ENCODE assay signal across 1 cellular context in genomic region chr1:156337888-156338179, GRCh38.
A peak's percentile ranks its signal among the peaks of the same experiment; 100 is the strongest.
TF ChIP-seq lines count a peak whose summit lies in the region.

No MANE protein-coding gene starts in this region.

TF ChIP-seq in K562, 482 proteins besides CTCF, POLR2A, EP300 and RAD21 (continued from another document and continues in another):
- TF ChIP-seq, protein P1, sequence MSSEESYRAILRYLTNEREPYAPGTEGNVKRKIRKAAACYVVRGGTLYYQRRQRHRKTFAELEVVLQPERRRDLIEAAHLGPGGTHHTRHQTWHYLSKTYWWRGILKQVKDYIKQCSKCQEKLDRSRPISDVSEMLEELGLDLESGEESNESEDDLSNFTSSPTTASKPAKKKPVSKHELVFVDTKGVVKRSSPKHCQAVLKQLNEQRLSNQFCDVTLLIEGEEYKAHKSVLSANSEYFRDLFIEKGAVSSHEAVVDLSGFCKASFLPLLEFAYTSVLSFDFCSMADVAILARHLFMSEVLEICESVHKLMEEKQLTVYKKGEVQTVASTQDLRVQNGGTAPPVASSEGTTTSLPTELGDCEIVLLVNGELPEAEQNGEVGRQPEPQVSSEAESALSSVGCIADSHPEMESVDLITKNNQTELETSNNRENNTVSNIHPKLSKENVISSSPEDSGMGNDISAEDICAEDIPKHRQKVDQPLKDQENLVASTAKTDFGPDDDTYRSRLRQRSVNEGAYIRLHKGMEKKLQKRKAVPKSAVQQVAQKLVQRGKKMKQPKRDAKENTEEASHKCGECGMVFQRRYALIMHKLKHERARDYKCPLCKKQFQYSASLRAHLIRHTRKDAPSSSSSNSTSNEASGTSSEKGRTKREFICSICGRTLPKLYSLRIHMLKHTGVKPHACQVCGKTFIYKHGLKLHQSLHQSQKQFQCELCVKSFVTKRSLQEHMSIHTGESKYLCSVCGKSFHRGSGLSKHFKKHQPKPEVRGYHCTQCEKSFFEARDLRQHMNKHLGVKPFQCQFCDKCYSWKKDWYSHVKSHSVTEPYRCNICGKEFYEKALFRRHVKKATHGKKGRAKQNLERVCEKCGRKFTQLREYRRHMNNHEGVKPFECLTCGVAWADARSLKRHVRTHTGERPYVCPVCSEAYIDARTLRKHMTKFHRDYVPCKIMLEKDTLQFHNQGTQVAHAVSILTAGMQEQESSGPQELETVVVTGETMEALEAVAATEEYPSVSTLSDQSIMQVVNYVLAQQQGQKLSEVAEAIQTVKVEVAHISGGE (CRISPR knock-in tag; IDR thresholded peaks at IDR 0.05), result no peak
- peak; percentile 54; the same call in 1 of the 2 replicates for TF ChIP-seq SMARCA4 (IDR thresholded peaks at IDR 0.05)
- no peak for TF ChIP-seq FOXK1 (CRISPR knock-in tag; IDR thresholded peaks at IDR 0.05; ENCODE audit: borderline replicate concordance)
- TF ChIP-seq KLF16 (IDR thresholded peaks at IDR 0.05), result no peak
- no peak for TF ChIP-seq ZBTB7A (IDR thresholded peaks at IDR 0.05; ENCODE audit: borderline replicate concordance, control insufficient read depth, low read depth, low read length)
- TF ChIP-seq CTBP1 (IDR thresholded peaks at IDR 0.05; ENCODE audit: borderline replicate concordance), result 0 out of 2 replicates have a peak, but pooled peaks have one; percentile 18
- no peak for TF ChIP-seq ZNF274 (IDR thresholded peaks at IDR 0.05; ENCODE audit: borderline replicate concordance, low read depth, low read length)
- TF ChIP-seq TRIM28 (IDR thresholded peaks at IDR 0.05), result no peak
- no peak for TF ChIP-seq NFE2 (IDR thresholded peaks at IDR 0.05; ENCODE audit: low read depth)
- no peak for TF ChIP-seq GATAD2A (IDR thresholded peaks at IDR 0.05)
- TF ChIP-seq ZEB2 (IDR thresholded peaks at IDR 0.05), result no peak
- no peak for TF ChIP-seq FOS (IDR thresholded peaks at IDR 0.05; ENCODE audit: extremely low read depth, insufficient read length)
- no peak for TF ChIP-seq ZNF77 (CRISPR knock-in tag; IDR thresholded peaks at IDR 0.05)
- TF ChIP-seq MTA1 (IDR thresholded peaks at IDR 0.05; ENCODE audit: borderline replicate concordance), result no peak
- no peak for TF ChIP-seq TARDBP (IDR thresholded peaks at IDR 0.05)
- 0 out of 2 replicates have a peak, but pooled peaks have one; percentile 23 for TF ChIP-seq MTA2 (IDR thresholded peaks at IDR 0.05; ENCODE audit: low read depth)
- TF ChIP-seq ARNT (IDR thresholded peaks at IDR 0.05), result 0 out of 4 replicates have a peak, but pooled peaks of 1 of the 2 experiments have one; percentile 30
- no peak for TF ChIP-seq HOMEZ (CRISPR knock-in tag; IDR thresholded peaks at IDR 0.05)
- 0 out of 2 replicates have a peak, but pooled peaks have one; percentile 6 for TF ChIP-seq ZNF431 (CRISPR knock-in tag; IDR thresholded peaks at IDR 0.05)
- no peak for TF ChIP-seq RBBP5 (IDR thresholded peaks at IDR 0.05; ENCODE audit: borderline replicate concordance, insufficient read depth, low read length, poor library complexity, severe bottlenecking)
- TF ChIP-seq ARHGAP35 (IDR thresholded peaks at IDR 0.05; ENCODE audit: partially characterized antibody), result no peak
- no peak for TF ChIP-seq CREM (IDR thresholded peaks at IDR 0.05; ENCODE audit: low read depth)
- TF ChIP-seq SIN3A (IDR thresholded peaks at IDR 0.05; ENCODE audit: borderline replicate concordance in 2 of 2, control insufficient read depth in 1 of 2, low read depth in 2 of 2, low read length in 2 of 2), result peak in 1 of 2 experiments; percentile 64; a peak in 1 of 4 replicates
- TF ChIP-seq MYC (IDR thresholded peaks at IDR 0.05; ENCODE audit: low read depth, low read length), result no peak
- peak; percentile 30; the same call in 1 of the 2 replicates for TF ChIP-seq MYC (CRISPR knock-in tag; IDR thresholded peaks at IDR 0.05; ENCODE audit: borderline replicate concordance, low read depth)
- TF ChIP-seq RNF219 (CRISPR knock-in tag; IDR thresholded peaks at IDR 0.05), result no peak
- no peak for TF ChIP-seq ZNF143 (CRISPR knock-in tag; IDR thresholded peaks at IDR 0.05)
- peak; percentile 49; the same call in 1 of the 2 replicates for TF ChIP-seq THRB (CRISPR knock-in tag; conservative IDR thresholded peaks at IDR 0.05)
- no peak; the same call in 1 of the 2 replicates for TF ChIP-seq ZBTB40 (IDR thresholded peaks at IDR 0.05)
- TF ChIP-seq ZBTB40 (CRISPR knock-in tag; IDR thresholded peaks at IDR 0.05), result no peak
- TF ChIP-seq PCBP1 (IDR thresholded peaks at IDR 0.05; ENCODE audit: low read depth, low read length, poor library complexity, severe bottlenecking), result no peak
- no peak for TF ChIP-seq ELF2 (CRISPR knock-in tag; IDR thresholded peaks at IDR 0.05)
- TF ChIP-seq LARP7 (IDR thresholded peaks at IDR 0.05), result peak; percentile 89
- no peak for TF ChIP-seq ZNF12 (CRISPR knock-in tag; IDR thresholded peaks at IDR 0.05)
- peak; percentile 35; the same call in 1 of the 2 replicates for TF ChIP-seq ZBTB9 (CRISPR knock-in tag; IDR thresholded peaks at IDR 0.05)
- no peak for TF ChIP-seq MYBL2 (IDR thresholded peaks at IDR 0.05; ENCODE audit: low read depth)
- TF ChIP-seq MYBL2 (CRISPR knock-in tag; IDR thresholded peaks at IDR 0.05; ENCODE audit: borderline replicate concordance), result no peak
- no peak for TF ChIP-seq POLR3G (IDR thresholded peaks at IDR 0.05; ENCODE audit: extremely low read depth, insufficient read length, insufficient replicate concordance)
- TF ChIP-seq ZNF263 (CRISPR knock-in tag; IDR thresholded peaks at IDR 0.05; ENCODE audit: borderline replicate concordance), result no peak
- TF ChIP-seq XRCC3 (IDR thresholded peaks at IDR 0.05), result no peak
- peak; percentile 74; the same call in 1 of the 2 replicates for TF ChIP-seq TRIM25 (IDR thresholded peaks at IDR 0.05; ENCODE audit: borderline replicate concordance)
- no peak for TF ChIP-seq HNRNPL (IDR thresholded peaks at IDR 0.05; ENCODE audit: low read depth, low read length)
- TF ChIP-seq TEAD4 (IDR thresholded peaks at IDR 0.05; ENCODE audit: low read length), result 0 out of 2 replicates have a peak, but pooled peaks have one; percentile 19
- TF ChIP-seq TEAD4 (CRISPR knock-in tag; IDR thresholded peaks at IDR 0.05; ENCODE audit: borderline replicate concordance), result no peak
